ENCODE assay signal across 18 cellular contexts in genomic region chr20:8901237-8902025, GRCh38.
DNase-seq lines count a peak whose midpoint lies in the region; ATAC-seq, FAIRE-seq and TF ChIP-seq lines count a peak whose summit lies in the region.
"Had no signal": no experiment of that assay in that cellular context is flagged by ENCODE, and none has a peak within 500 bp of the region (broad histone marks: within the 10 kb centered on the region; RNA-seq: fewer than 3 reads in every experiment).

No MANE protein-coding gene starts in this region.

- H4K5ac ChIP-seq in IMR-90 (ENCODE audit: low read depth, low read length) = no peak overlapping the region

- WGBS in IMR-90 (ENCODE audit: extremely low coverage in 2 of 2, insufficient read length in 1 of 2), 2 experiments = 61% methylated on average over 3 of the region's 8 CpGs; no CpG with 5 or more reads in 1 of the 2 experiments

- H3F3A ChIP-seq in neural progenitor cell (ENCODE audit: low read depth) = peaks cover 11% of the 10 kb centered on the region

- H3K27me3 ChIP-seq in IMR-90 (ENCODE audit: control insufficient read depth, insufficient read depth, low read length) (no peaks in the 10 kb centered on the region), neural progenitor cell (no peaks in the 10 kb centered on the region), uterus (no peaks in the 10 kb centered on the region)

- no peak overlapping the region for H2BK5ac ChIP-seq in IMR-90 (ENCODE audit: low read depth, low read length, poor library complexity, severe bottlenecking)

- peak overlapping the region; percentile 8; the same call in 1 of the 2 replicates for H3K18ac ChIP-seq in IMR-90 (ENCODE audit: low read depth, low read length)

- H3K4me2 ChIP-seq in IMR-90 (ENCODE audit: low read depth, low read length) (no peak overlapping the region), neural progenitor cell (no peak overlapping the region)

- no peak overlapping the region for H3K23ac ChIP-seq in IMR-90 (ENCODE audit: low read depth, low read length)

- H3K36me3 ChIP-seq in IMR-90 (ENCODE audit: control insufficient read depth, insufficient read depth, low read length) (no peaks in the 10 kb centered on the region), neural progenitor cell (no peaks in the 10 kb centered on the region), uterus (no peaks in the 10 kb centered on the region)

- no peak overlapping the region for H3K14ac ChIP-seq in IMR-90 (replicated peaks; ENCODE audit: low read depth, low read length)

- H4K20me1 ChIP-seq in IMR-90 (ENCODE audit: insufficient read depth, low read length) (no peaks in the 10 kb centered on the region), neural progenitor cell (ENCODE audit: low read depth) (no peaks in the 10 kb centered on the region)

- POLR2A ChIA-PET in IMR-90 (lab: Charles Lee; ENCODE audit: unreplicated experiment) = no interaction called here

- H3K79me1 ChIP-seq in IMR-90 (ENCODE audit: low read depth in 1 of 2, low read length in 2 of 2) = no peaks in the 10 kb centered on the region

- no peak overlapping the region for H4K8ac ChIP-seq in IMR-90 (ENCODE audit: low read depth in 2 of 2, low read length in 2 of 2)

- no peak for TF ChIP-seq RAD21 in IMR-90 (IDR thresholded peaks at IDR 0.05; ENCODE audit: low read length)

- no peak overlapping the region for H4K91ac ChIP-seq in IMR-90 (ENCODE audit: insufficient read depth, low read depth, low read length)

- H3K9me3 Mint-ChIP-seq in neural progenitor cell = peaks cover 5% of the 10 kb centered on the region
- H3K9me3 Mint-ChIP-seq: activated naive CD8-positive, alpha-beta T cell treated with anti-CD3 and anti-CD28 coated beads, Interleukin-2, amount 50 U/mL, for 24 hours had no signal

- ATAC-seq in IMR-90 (ENCODE audit: low read depth) (no peak), HG03175 (IDR thresholded peaks at IDR 0.05; ENCODE audit: unreplicated experiment) (no peak)
- ATAC-seq: activated naive CD8-positive, alpha-beta T cell treated with anti-CD3 and anti-CD28 coated beads, Interleukin-2, amount 50 U/mL, for 24 hours; activated T-cell treated with anti-CD3 and anti-CD28 coated beads, Interleukin-2, amount 50 U/mL, for 4 hours; stimulated activated naive B cell treated with anti-CD40 and anti-IgM and Interleukin-4, amounts not matched to agents 10 μg/mL and 1 μg/mL and 100 μg/mL, for 72 hours had no signal

- H3K9ac ChIP-seq in IMR-90 (ENCODE audit: low read depth, low read length) = no peak overlapping the region
- H3K9ac ChIP-seq in neural progenitor cell = no peak overlapping the region

- 0 out of 2 replicates have a peak, but pooled peaks cover 3% of the 10 kb centered on the region for H3K9me1 ChIP-seq in IMR-90 (ENCODE audit: insufficient read depth, low read length)

- no peak for FAIRE-seq in urothelium cell line (lab: Jason Lieb, UNC)

- no peak overlapping the region for H3K4ac ChIP-seq in IMR-90 (ENCODE audit: low read depth, low read length)

- H3K36me3 Mint-ChIP-seq in neural progenitor cell = no peaks in the 10 kb centered on the region
- H3K36me3 Mint-ChIP-seq: CD14-positive monocyte; stimulated activated naive B cell treated with anti-CD40 and anti-IgM and Interleukin-4, amounts not matched to agents 10 μg/mL and 1 μg/mL and 100 μg/mL, for 72 hours had no signal

- intact Hi-C loops in IMR-90 (cut with micrococcal nuclease) (no loop called here), uterus (cut with DNase I; ENCODE audit: low total_unique reads) (no loop called here)

- no peak overlapping the region for H2BK20ac ChIP-seq in IMR-90 (ENCODE audit: low read depth, low read length)

- H3K27me3 Mint-ChIP-seq in neural progenitor cell (ENCODE audit: insufficient read depth, low read depth) = no peaks in the 10 kb centered on the region
- H3K27me3 Mint-ChIP-seq: activated CD4-positive, alpha-beta T cell treated with anti-CD3 and anti-CD28 coated beads, Interleukin-2, amount 10 ng/mL, durations not matched to agents 24 days and 14 days; activated naive CD8-positive, alpha-beta T cell treated with anti-CD3 and anti-CD28 coated beads, Interleukin-2, amount 50 U/mL, for 24 hours; stimulated activated naive B cell treated with anti-CD40 and anti-IgM and Interleukin-4, amounts not matched to agents 10 μg/mL and 1 μg/mL and 100 μg/mL, for 72 hours had no signal

- no peak overlapping the region for H3K56ac ChIP-seq in IMR-90 (ENCODE audit: extremely low read depth, insufficient read depth, low read length)

- H2BK120ac ChIP-seq in IMR-90 (ENCODE audit: low read depth, low read length) = no peak overlapping the region

- in situ Hi-C loops in IMR-90 (cut with MboI; ENCODE audit: low sequenced_read_pairs) = no loop called here

- CTCF ChIA-PET in IMR-90 (lab: Yijun Ruan, JAX) = interaction anchor here (0.7 kb wide), 2 partner anchors 26 to 450 kb away, joined by 3 read pairs; no protein-coding TSS in a partner anchor

- peaks cover 12% of the 10 kb centered on the region for H3K4me1 Mint-ChIP-seq in neural progenitor cell
- H3K4me1 Mint-ChIP-seq: activated CD4-positive, alpha-beta T cell treated with anti-CD3 and anti-CD28 coated beads, Interleukin-2, amount 10 ng/mL, durations not matched to agents 24 days and 14 days; activated naive CD8-positive, alpha-beta T cell treated with anti-CD3 and anti-CD28 coated beads, Interleukin-2, amount 50 U/mL, for 24 hours; CD14-positive monocyte; stimulated activated naive B cell treated with anti-CD40 and anti-IgM and Interleukin-4, amounts not matched to agents 10 μg/mL and 1 μg/mL and 100 μg/mL, for 72 hours had no signal

- H2AK9ac ChIP-seq in IMR-90 (replicated peaks; ENCODE audit: low read depth, low read length, poor library complexity) = no peak overlapping the region

- H3K4me3 ChIP-seq in IMR-90 (ENCODE audit: insufficient read depth, low read depth, low read length) (no peak overlapping the region), fibroblast of mammary gland (ENCODE audit: control insufficient read depth, low read depth, low read length) (no peak overlapping the region), neural progenitor cell (no peak overlapping the region), uterus (no peak overlapping the region)

- DNase-seq in IMR-90 (no peak), fibroblast of mammary gland (ENCODE audit: low read depth) (peak; percentile 42), neural progenitor cell (ENCODE audit: low spot score) (no peak), uterus (peak; percentile 45 to 69), NCI-H2171 treated with DMSO at 0.1 percent for 48 hours (lab: John Stamatoyannopoulos, UW) (no peak), urothelium cell line (ENCODE audit: low spot score) (no peak)
- DNase-seq: activated CD4-positive, alpha-beta T cell treated with anti-CD3 and anti-CD28 coated beads, Interleukin-2, amount 10 ng/mL, durations not matched to agents 24 days and 14 days; activated naive CD8-positive, alpha-beta T cell treated with anti-CD3 and anti-CD28 coated beads, Interleukin-2, amount 50 U/mL, for 24 hours; activated T-cell treated with anti-CD3 and anti-CD28 coated beads, Interleukin-2, amount 50 U/mL, for 4 hours; DMS79 treated with DMSO at 0.1 percent for 48 hours; KBM-7; NCI-H1105; SHP77 treated with DMSO at 0.1 percent for 48 hours; stimulated activated naive B cell treated with anti-CD40 and anti-IgM and Interleukin-4, amounts not matched to agents 10 μg/mL and 1 μg/mL and 100 μg/mL, for 72 hours had no signal

- no peak overlapping the region for H3K4me3 Mint-ChIP-seq in neural progenitor cell
- H3K4me3 Mint-ChIP-seq: activated CD4-positive, alpha-beta T cell treated with anti-CD3 and anti-CD28 coated beads, Interleukin-2, amount 10 ng/mL, durations not matched to agents 24 days and 14 days; activated naive CD8-positive, alpha-beta T cell treated with anti-CD3 and anti-CD28 coated beads, Interleukin-2, amount 50 U/mL, for 24 hours; activated T-cell treated with anti-CD3 and anti-CD28 coated beads, Interleukin-2, amount 50 U/mL, for 4 hours; CD14-positive monocyte; stimulated activated naive B cell treated with anti-CD40 and anti-IgM and Interleukin-4, amounts not matched to agents 10 μg/mL and 1 μg/mL and 100 μg/mL, for 72 hours had no signal

- no peaks in the 10 kb centered on the region for H3K9me3 ChIP-seq in IMR-90 (ENCODE audit: control insufficient read depth, insufficient read depth, low read length)
- H3K9me3 ChIP-seq in neural progenitor cell (ENCODE audit: low read depth) = peaks cover 2% of the 10 kb centered on the region
- H3K9me3 ChIP-seq in uterus = no peaks in the 10 kb centered on the region

- BruUV-seq in IMR-90 (replicated peaks; lab: Mats Ljungman, UMichigan) = no TSS peak

- peak overlapping the region; percentile 37 for H2AFZ ChIP-seq in IMR-90 (replicated peaks; ENCODE audit: low read length, poor library complexity)
- peak overlapping the region; percentile 34 for H2AFZ ChIP-seq in neural progenitor cell (replicated peaks)

- no peak overlapping the region for H2AK5ac ChIP-seq in IMR-90 (ENCODE audit: low read depth, low read length)

- TF ChIP-seq POLR2A in IMR-90 (IDR thresholded peaks at IDR 0.05; ENCODE audit: low read depth, low read length) (no peak), uterus (IDR thresholded peaks at IDR 0.05) (no peak)

- H3K79me2 ChIP-seq in neural progenitor cell (ENCODE audit: low read depth) = no peaks in the 10 kb centered on the region

- TF ChIP-seq CTCF in IMR-90 (conservative IDR thresholded peaks at IDR 0.05; ENCODE audit: low read depth, low read length) (no peak), fibroblast of mammary gland (conservative IDR thresholded peaks at IDR 0.05; ENCODE audit: control insufficient read depth, insufficient read depth, low read depth, low read length) (no peak), neural progenitor cell (IDR thresholded peaks at IDR 0.05) (no peak), uterus (IDR thresholded peaks at IDR 0.05) (no peak)

- no peak overlapping the region for H3K27ac ChIP-seq in IMR-90 (ENCODE audit: insufficient read depth, low read length)
- H3K27ac ChIP-seq in neural progenitor cell = no peak overlapping the region
- H3K27ac ChIP-seq in uterus = peak overlapping the region; percentile 12 to 54
- H3K27ac ChIP-seq: epithelial cell of prostate, HL-60 had no signal

- H3K27ac Mint-ChIP-seq in neural progenitor cell = no peak overlapping the region
- H3K27ac Mint-ChIP-seq: activated CD4-positive, alpha-beta T cell treated with anti-CD3 and anti-CD28 coated beads, Interleukin-2, amount 10 ng/mL, durations not matched to agents 24 days and 14 days; activated naive CD8-positive, alpha-beta T cell treated with anti-CD3 and anti-CD28 coated beads, Interleukin-2, amount 50 U/mL, for 24 hours; CD14-positive monocyte; stimulated activated naive B cell treated with anti-CD40 and anti-IgM and Interleukin-4, amounts not matched to agents 10 μg/mL and 1 μg/mL and 100 μg/mL, for 72 hours had no signal

- H3K4me1 ChIP-seq in IMR-90 (ENCODE audit: control insufficient read depth, insufficient read depth, low read length) = no peaks in the 10 kb centered on the region; the same call in 1 of the 2 replicates
- peaks cover 19% of the 10 kb centered on the region for H3K4me1 ChIP-seq in neural progenitor cell
- H3K4me1 ChIP-seq in uterus = no peaks in the 10 kb centered on the region

- dilution Hi-C loops in IMR-90 (cut with HindIII; ENCODE audit: low sequenced_read_pairs, unreplicated experiment) = no loop called here

- H2BK15ac ChIP-seq in IMR-90 (ENCODE audit: low read depth, low read length) = no peak overlapping the region; the same call in 2 of the 3 replicates

TF ChIP-seq in IMR-90, 13 proteins besides CTCF, POLR2A, EP300 and RAD21 (continues in another document):
- TF ChIP-seq RCOR1 (IDR thresholded peaks at IDR 0.05; ENCODE audit: insufficient replicate concordance, low read length) = no peak

Comparison
In these comparisons a context has a peak if more than half of its experiments do, and no peak if none do; other contexts are left out.
1. DNase-seq: peak in fibroblast of mammary gland (single experiment) and uterus (2 of 2); none in IMR-90 (single experiment), neural progenitor cell (single experiment), NCI-H2171 treated with DMSO at 0.1 percent for 48 hours (single experiment) and urothelium cell line (single experiment).
2. H3K27ac ChIP-seq: peak in uterus (2 of 2); none in IMR-90 (single experiment) and neural progenitor cell (single experiment).